Comparison of ENCODE assay signal across 8 cellular contexts in genomic region chr19:45164577-45165335, GRCh38.
DNase-seq lines count a peak whose midpoint lies in the region; ATAC-seq and TF ChIP-seq lines count a peak whose summit lies in the region.

No MANE protein-coding gene starts in this region.

- H3K27ac Mint-ChIP-seq in nephron progenitor cell = no peak overlapping the region

- H3K4me3 Mint-ChIP-seq in nephron progenitor cell = no peak overlapping the region

- TF ChIP-seq CTCF in nephron progenitor cell (IDR thresholded peaks at IDR 0.05) = no peak

- no peaks in the 10 kb centered on the region for H3K9me3 Mint-ChIP-seq in nephron progenitor cell

- DNase-seq in activated CD4-positive, CD25-positive, alpha-beta regulatory T cell (lab: John Stamatoyannopoulos, UW) = no peak
- DNase-seq in T-helper 9 cell = peak; percentile 44
- DNase-seq in effector CD4-positive, alpha-beta T cell = peak; percentile 46
- DNase-seq in nephron progenitor cell = peak; percentile 46
- DNase-seq in HCEC 1CT = no peak
- no peak for DNase-seq in NCI-H748 (lab: John Stamatoyannopoulos, UW; ENCODE audit: unreplicated experiment)

- H3K36me3 Mint-ChIP-seq in nephron progenitor cell (ENCODE audit: low read depth) = no peaks in the 10 kb centered on the region

- H3K27me3 Mint-ChIP-seq in nephron progenitor cell (ENCODE audit: low read depth, poor library complexity) = peaks cover 6% of the 10 kb centered on the region

- ATAC-seq in activated CD4-positive, CD25-positive, alpha-beta regulatory T cell treated with anti-CD3 and anti-CD28 coated beads, Interleukin-2, amount 50 U/mL, for 24 hours = peak; percentile 88 to 89
- ATAC-seq in HG03175 (IDR thresholded peaks at IDR 0.05; ENCODE audit: unreplicated experiment) = peak; percentile 66

- H3K4me1 Mint-ChIP-seq in nephron progenitor cell = peaks cover 24% of the 10 kb centered on the region

Comparison
In these comparisons a context has a peak if more than half of its experiments do, and no peak if none do; other contexts are left out.
1. DNase-seq: peak in T-helper 9 cell (single experiment), effector CD4-positive, alpha-beta T cell (single experiment) and nephron progenitor cell (single experiment); none in activated CD4-positive, CD25-positive, alpha-beta regulatory T cell (0 of 4), HCEC 1CT (single experiment) and NCI-H748 (single experiment).